ENCODE assay signal across 23 cellular contexts in genomic region chr13:35479223-35479536, GRCh38. TPM values are rescaled to one million over a fixed set of nuclear protein-coding genes. Genes with fewer than 3 reads are reported as not detected.
DNase-seq lines count a peak whose midpoint lies in the region; ATAC-seq, FAIRE-seq and TF ChIP-seq lines count a peak whose summit lies in the region.
"Had no signal": no experiment of that assay in that cellular context is flagged by ENCODE, and none has a peak within 500 bp of the region (broad histone marks: within the 10 kb centered on the region; RNA-seq: fewer than 3 reads in every experiment).

No MANE protein-coding gene starts in this region.

- TF ChIP-seq RAD21 in H1 (IDR thresholded peaks at IDR 0.05 in 1 of 2, conservative IDR thresholded peaks at IDR 0.05 in 1 of 2; ENCODE audit: low read depth in 2 of 2, low read length in 2 of 2), result no peak

- peaks cover 6 to 29% (median 22%) of the 10 kb centered on the region in 4 experiments for H3K4me1 ChIP-seq in H1 (replicated peaks in 1 of 4; ENCODE audit: control insufficient read depth in 3 of 4, insufficient read depth in 4 of 4, low read length in 3 of 4)
- H3K4me1 ChIP-seq in tibial nerve, result peaks cover 0 to 6% (median 2%) of the 10 kb centered on the region in 4 donors
- H3K4me1 ChIP-seq in small intestine (ENCODE audit: control insufficient read depth in 2 of 2, insufficient read depth in 1 of 2, low read depth in 1 of 2, low read length in 1 of 2), result peaks cover 0 to 3% of the 10 kb centered on the region in 2 donors
- H3K4me1 ChIP-seq: colonic mucosa, SJSA1, transverse colon had no signal

- 6% methylated on average over 11 of the region's 11 CpGs; no CpG with 5 or more reads in 1 of the 2 experiments for WGBS in H1 (ENCODE audit: extremely low coverage in 1 of 2, insufficient coverage in 1 of 2, insufficient read length in 1 of 2, insufficient replicate concordance in 2 of 2, low coverage in 1 of 2, low lambda C conversion rate in 2 of 2, missing lambda C conversion rate in 1 of 2), 2 experiments
- 82 to 90% methylated on average over 11 of the region's 11 CpGs for WGBS in tibial nerve, 2 donors
- WGBS in small intestine, 3 donors, result 47 to 74% (median 54%) methylated on average over 11 of the region's 11 CpGs

- H3K79me1 ChIP-seq in H1 (ENCODE audit: low read depth, low read length), result no peaks in the 10 kb centered on the region

- H3K79me2 ChIP-seq in H1 (ENCODE audit: control insufficient read depth in 1 of 2, insufficient read depth in 2 of 2, low read length in 2 of 2), result no peaks in the 10 kb centered on the region

- no peak overlapping the region for H2BK120ac ChIP-seq in H1 (replicated peaks; ENCODE audit: low read depth, low read length)

- no peak overlapping the region for H2AFZ ChIP-seq in H1 (ENCODE audit: low read length)

- no peak overlapping the region for H3K27ac ChIP-seq in H1 (ENCODE audit: low read depth, low read length)
- no peak overlapping the region for H3K27ac ChIP-seq in tibial nerve
- no peak overlapping the region for H3K27ac ChIP-seq in small intestine (ENCODE audit: low read depth in 1 of 2, low read length in 1 of 2)
- H3K27ac ChIP-seq: 22Rv1, BLaER1, brain microvascular endothelial cell, colonic mucosa, ovary, SJSA1, transverse colon had no signal

- peaks cover 11 to 29% of the 10 kb centered on the region in 2 experiments for H4K20me1 ChIP-seq in H1 (replicated peaks in 1 of 2; ENCODE audit: control insufficient read depth in 1 of 2, insufficient read depth in 2 of 2, low read length in 2 of 2)
- H4K20me1 ChIP-seq: BLaER1 had no signal

- H3K9me3 ChIP-seq in H1 (ENCODE audit: insufficient read depth in 2 of 2, low read depth in 1 of 2, low read length in 1 of 2), result no peaks in the 10 kb centered on the region
- H3K9me3 ChIP-seq in tibial nerve, result no peaks in the 10 kb centered on the region
- H3K9me3 ChIP-seq in small intestine (ENCODE audit: control insufficient read depth, low read depth), result no peaks in the 10 kb centered on the region
- H3K9me3 ChIP-seq: BLaER1, colonic mucosa, ovary, SJSA1, transverse colon had no signal

- H2BK12ac ChIP-seq in H1 (ENCODE audit: low read depth, low read length), result no peak overlapping the region

- peak; percentile 45 for FAIRE-seq in H1 (lab: Jason Lieb, UNC)
- no peak for FAIRE-seq in small intestine (lab: Jason Lieb, UNC)
- FAIRE-seq: endometrium had no signal

- no peak overlapping the region for H2AK5ac ChIP-seq in H1 (ENCODE audit: low read depth, low read length)

- peak overlapping the region; percentile 35 to 66 (median 44); a peak in 5 of 8 replicates for H3K4me3 ChIP-seq in H1 (ENCODE audit: extremely low read depth in 1 of 4, insufficient read depth in 2 of 4, low read depth in 3 of 4, low read length in 4 of 4)
- H3K4me3 ChIP-seq in tibial nerve, result no peak overlapping the region
- H3K4me3 ChIP-seq in small intestine (ENCODE audit: low read depth in 1 of 2, low read length in 2 of 2), result no peak overlapping the region
- H3K4me3 ChIP-seq: colonic mucosa, ovary, SJSA1, transverse colon had no signal

- peak; percentile 94 for DNase-seq in NCI-H82 (lab: John Stamatoyannopoulos, UW)
- no peak for DNase-seq in NCI-H82 treated with DMSO at 0.1 percent for 48 hours (lab: John Stamatoyannopoulos, UW; ENCODE audit: unreplicated experiment)
- no peak for DNase-seq in H1 (ENCODE audit: low read depth in 1 of 2, low spot score in 2 of 2)
- peak; percentile 11 for DNase-seq in iPS-NIHi11 (ENCODE audit: low spot score)
- DNase-seq in tibial nerve (ENCODE audit: low spot score in 2 of 2), result no peak
- no peak for DNase-seq in A172 (ENCODE audit: low spot score)
- DNase-seq in small intestine, result no peak
- DNase-seq: activated CD4-positive, CD25-positive, alpha-beta regulatory T cell treated with anti-CD3 and anti-CD28 coated beads, Interleukin-2, amount 50 U/mL, for 72 hours; activated CD8-positive, alpha-beta memory T cell treated with anti-CD3 and anti-CD28 coated beads for 24 hours; brain microvascular endothelial cell; Calu3; colonic mucosa; HCEC 1CT; NCI-H774; T1000; transverse colon had no signal

- CTCF ChIA-PET in H1 (lab: Charles Lee; ENCODE audit: partially characterized antibody), result interaction anchor here (0.8 to 1.5 kb wide), 5 partner anchors 10 to 240 kb away, joined by 3 to 4 read pairs (median 3); no protein-coding TSS in a partner anchor

- no peak overlapping the region for H4K5ac ChIP-seq in H1 (ENCODE audit: insufficient read length, low read depth, low read length)

- no peak overlapping the region for H3K9ac ChIP-seq in H1 (replicated peaks in 1 of 4; ENCODE audit: extremely low read depth in 1 of 4, low read depth in 3 of 4, low read length in 3 of 4)
- H3K9ac ChIP-seq: BLaER1 had no signal

- H3K23ac ChIP-seq in H1 (ENCODE audit: insufficient read length), result no peak overlapping the region

- TF ChIP-seq POLR2A in H1 (IDR thresholded peaks at IDR 0.05; ENCODE audit: control extremely low read depth in 1 of 2, low read depth in 2 of 2, low read length in 2 of 2) (no peak), tibial nerve (IDR thresholded peaks at IDR 0.05) (no peak)

- no peak overlapping the region for H3K14ac ChIP-seq in H1 (ENCODE audit: insufficient read length)

- H4K91ac ChIP-seq in H1 (replicated peaks; ENCODE audit: insufficient read length, low read length), result no peak overlapping the region

- POLR2A ChIA-PET in H1 (lab: Charles Lee; ENCODE audit: partially characterized antibody), result no interaction called here

- no peak overlapping the region for H2BK5ac ChIP-seq in H1 (ENCODE audit: low read depth, low read length)

- no peak overlapping the region for H3K18ac ChIP-seq in H1 (ENCODE audit: extremely low read depth, low read length)

- peak overlapping the region; percentile 95 to 98 for H3K4me2 ChIP-seq in H1 (ENCODE audit: insufficient read depth in 1 of 2, low read depth in 2 of 2, low read length in 2 of 2)

- H3K56ac ChIP-seq in H1 (replicated peaks; ENCODE audit: insufficient read length, low read depth, low read length), result no peak overlapping the region

- peaks cover 18% of the 10 kb centered on the region for H3K23me2 ChIP-seq in H1 (ENCODE audit: low read depth, low read length)

- H3K4ac ChIP-seq in H1 (replicated peaks; ENCODE audit: insufficient read length, low read depth, low read length), result no peak overlapping the region

- H4K8ac ChIP-seq in H1 (ENCODE audit: extremely low read depth, insufficient read depth, low read length), result no peak overlapping the region

- no peak for TF ChIP-seq CTCF in H1 (IDR thresholded peaks at IDR 0.05; ENCODE audit: control extremely low read depth in 1 of 3, insufficient read depth in 1 of 3, low read depth in 1 of 3, low read length in 3 of 3)
- TF ChIP-seq CTCF in tibial nerve (IDR thresholded peaks at IDR 0.05), result no peak

- H3K27me3 ChIP-seq in H1 (replicated peaks in 1 of 4; ENCODE audit: control insufficient read depth in 3 of 4, extremely low read depth in 1 of 4, insufficient read depth in 3 of 4, low read length in 3 of 4) (peaks cover 27 to 51% (median 41%) of the 10 kb centered on the region in 4 experiments), tibial nerve (peaks cover 0 to 11% of the 10 kb centered on the region in 2 donors), small intestine (ENCODE audit: control insufficient read depth in 2 of 2, insufficient read depth in 2 of 2, low read length in 2 of 2) (peaks cover 0 to 34% of the 10 kb centered on the region in 2 donors)
- H3K27me3 ChIP-seq: BLaER1, ovary had no signal

- no peak for TF ChIP-seq EP300 in H1 (IDR thresholded peaks at IDR 0.05; ENCODE audit: borderline replicate concordance in 1 of 2, low read depth in 2 of 2, low read length in 2 of 2)
- no peak for TF ChIP-seq EP300 in tibial nerve (IDR thresholded peaks at IDR 0.05)

- H3K36me3 ChIP-seq in H1 (ENCODE audit: control insufficient read depth in 2 of 4, insufficient read depth in 4 of 4, low read length in 3 of 4) (no peaks in the 10 kb centered on the region), tibial nerve (no peaks in the 10 kb centered on the region), small intestine (ENCODE audit: control insufficient read depth in 2 of 2, insufficient read depth in 2 of 2, low read length in 2 of 2) (no peaks in the 10 kb centered on the region)
- H3K36me3 ChIP-seq: BLaER1, brain microvascular endothelial cell, colonic mucosa, ovary, transverse colon had no signal

- no peak for ATAC-seq in GM21737 (IDR thresholded peaks at IDR 0.05; ENCODE audit: unreplicated experiment)

- H2BK15ac ChIP-seq in H1 (ENCODE audit: low read length), result no peak overlapping the region

- no peak overlapping the region for H2BK20ac ChIP-seq in H1 (ENCODE audit: low read length)

TF ChIP-seq in H1, 55 proteins besides CTCF, POLR2A, EP300 and RAD21:
- TF ChIP-seq SP4 (IDR thresholded peaks at IDR 0.05; ENCODE audit: low read length) (no peak), HDAC2 (IDR thresholded peaks at IDR 0.05; ENCODE audit: borderline replicate concordance in 1 of 2, low read depth in 2 of 2, low read length in 2 of 2) (peak in 1 of 2 experiments; percentile 71; a peak in 1 of 4 replicates), NRF1 (IDR thresholded peaks at IDR 0.05; ENCODE audit: low read depth, low read length) (no peak), SIN3A (conservative IDR thresholded peaks at IDR 0.05 in 1 of 2, IDR thresholded peaks at IDR 0.05 in 1 of 2; ENCODE audit: low read depth in 1 of 2, low read length in 2 of 2) (0 out of 4 replicates have a peak, but pooled peaks of 1 of the 2 experiments have one; percentile 1), NANOG (IDR thresholded peaks at IDR 0.05; ENCODE audit: insufficient read depth, low read depth, low read length, poor library complexity, severe bottlenecking) (peak; percentile 50), SIX5 (IDR thresholded peaks at IDR 0.05; ENCODE audit: low read depth, low read length) (no peak)

RNA-seq across cellular contexts. Expression of gene MAB21L1, which starts 2.7 kb away (rescaled TPM):
- total RNA-seq in H1 (2021; fragmentation: NEBNext Ultra II Directional; extraction: Animal tissue kit (Norgen Biotek cat#: 25700)), result not detected in 2 replicates
- polyA plus RNA-seq in H1 (2011; rRNA removed) (not detected in 2 replicates), small intestine (1 to 10 TPM in 1 of 3 donors, not detected in 2; 2.4 TPM)
- 0.03 TPM for polyA plus RNA-seq in H1 (2011; cell fraction: cytosol; rRNA removed)
- polyA plus RNA-seq in H1 (2011; cell fraction: nucleus; rRNA removed), result not detected
- not detected in 4 replicates for polyA plus RNA-seq in H1 (2012, experiment 1 of 2)
- 0.07 TPM for polyA plus RNA-seq in H1 (2012, experiment 2 of 2)
- polyA plus RNA-seq in H1 (2013, experiment 1 of 2), result not detected
- polyA plus RNA-seq in H1 (2013, experiment 2 of 2), result 0.02 TPM
- polyA minus RNA-seq in H1 (2011; rRNA and poly(A)+ RNA removed), result not detected in 2 replicates
- not detected for polyA minus RNA-seq in H1 (2011; cell fraction: cytosol; rRNA and poly(A)+ RNA removed)
- not detected for polyA minus RNA-seq in H1 (2011; cell fraction: nucleus; rRNA and poly(A)+ RNA removed)
- 10 to 100 TPM in 1 of 4 donors, 1 to 10 TPM in 3; 5.2 to 11.1 (median 7.5) TPM for total RNA-seq in tibial nerve
- total RNA-seq in A172 (2014; rRNA removed; shearing (Covaris generic)), result 0.77 and 0.88 TPM in 2 replicates
- total RNA-seq: activated T-cell treated with anti-CD3 and anti-CD28 coated beads, Interleukin-2, amount 50 U/mL, for 72 hours; Calu3 had no signal

Comparison
In these comparisons a context has a peak if more than half of its experiments do, and no peak if none do; other contexts are left out.
1. DNase-seq: peak in NCI-H82 (single experiment) and iPS-NIHi11 (single experiment); none in NCI-H82 treated with DMSO at 0.1 percent for 48 hours (single experiment), H1 (0 of 2), tibial nerve (0 of 2), A172 (single experiment) and small intestine (single experiment).
2. H3K4me3 ChIP-seq: peak in H1 (4 of 4); none in tibial nerve (0 of 4) and small intestine (0 of 2).